20 cellular contexts compared by ENCODE assay signal in the genomic region with DNA sequence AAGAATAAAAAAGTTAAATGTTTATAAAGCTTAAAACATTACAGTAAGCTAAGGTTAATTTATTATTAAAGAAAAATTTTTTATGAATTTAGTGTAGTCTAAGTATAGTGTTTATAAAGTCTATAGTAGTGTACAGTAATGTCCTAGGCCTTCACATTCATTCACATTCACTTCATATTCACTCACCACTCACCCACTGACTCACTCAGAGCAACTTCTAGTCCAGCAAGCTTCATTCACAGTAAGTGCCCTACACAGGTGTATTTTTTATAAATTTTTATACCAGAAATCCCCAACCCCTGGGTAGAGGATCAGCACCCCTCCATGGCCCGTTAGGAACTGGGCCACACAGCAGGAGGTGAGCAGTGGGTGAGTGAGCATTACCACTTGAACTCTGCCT. TPM values are rescaled to one million over a fixed set of nuclear protein-coding genes. Genes with fewer than 3 reads are reported as not detected.
DNase-seq lines count a peak whose midpoint lies in the region; ATAC-seq, FAIRE-seq and TF ChIP-seq lines count a peak whose summit lies in the region.
"Had no signal": no experiment of that assay in that cellular context is flagged by ENCODE, and none has a peak within 500 bp of the region (broad histone marks: within the 10 kb centered on the region; RNA-seq: fewer than 3 reads in every experiment).

No MANE protein-coding gene starts in this region.

- DNase-seq in PC-3, result peak; percentile 65
- DNase-seq in bronchial epithelial cell (ENCODE audit: low read depth), result peak; percentile 67
- no peak for DNase-seq in frontal cortex (ENCODE audit: low spot score in 2 of 2)
- DNase-seq in MG63, result no peak
- no peak for DNase-seq in KG1 (lab: John Stamatoyannopoulos, UW)
- no peak for DNase-seq in iPS-NIHi7 (ENCODE audit: extremely low spot score)
- DNase-seq: C1 segment of cervical spinal cord; Calu3; CD4-positive, alpha-beta T cell; DMS 273 treated with DMSO at 0.1 percent for 48 hours; H7 had no signal

- H2AFZ ChIP-seq in PC-3 (ENCODE audit: low read length), result no peak overlapping the region
- H2AFZ ChIP-seq: GM23338 had no signal

- FAIRE-seq in bronchial epithelial cell (lab: Jason Lieb, UNC) (no peak), frontal cortex (lab: Jason Lieb, UNC) (peak; percentile 74)
- FAIRE-seq: A204.1, GM12878, GM18507 had no signal

- BruUV-seq in PC-3 (replicated peaks; lab: Mats Ljungman, UMichigan), result no TSS peak

- H3K27me3 ChIP-seq in PC-3 (ENCODE audit: low read length) (no peaks in the 10 kb centered on the region), bronchial epithelial cell (ENCODE audit: control insufficient read depth, insufficient read depth, low read length) (no peaks in the 10 kb centered on the region), MG63 (no peaks in the 10 kb centered on the region)

- POLR2A ChIA-PET in PC-3 (lab: Charles Lee; ENCODE audit: unreplicated experiment), result interaction anchor here (0.6 kb wide), 1 partner anchor 239 kb away, joined by 3 read pairs; no protein-coding TSS in a partner anchor

- no peak overlapping the region for H3K9ac ChIP-seq in PC-3 (ENCODE audit: low read length)

- no peaks in the 10 kb centered on the region for H3K9me2 ChIP-seq in PC-3 (replicated peaks; ENCODE audit: low read length)

- no peaks in the 10 kb centered on the region for H4K20me1 ChIP-seq in PC-3 (ENCODE audit: low read length)

- H3K4me2 ChIP-seq in PC-3 (ENCODE audit: low read length), result no peak overlapping the region
- H3K4me2 ChIP-seq: GM23338 had no signal

- CTCF ChIA-PET in PC-3 (lab: Charles Lee), result interaction anchor here (0.6 kb wide), 1 partner anchor 624 kb away, joined by 3 read pairs; no protein-coding TSS in a partner anchor

- TF ChIP-seq CTCF in PC-3 (conservative IDR thresholded peaks at IDR 0.05; ENCODE audit: low read depth, low read length) (no peak), bronchial epithelial cell (IDR thresholded peaks at IDR 0.05; ENCODE audit: insufficient read depth, low read length, severe bottlenecking) (no peak)

- no peaks in the 10 kb centered on the region for H3K9me3 ChIP-seq in PC-3 (ENCODE audit: low read length)
- no peaks in the 10 kb centered on the region for H3K9me3 ChIP-seq in MG63

- H3K79me2 ChIP-seq in PC-3 (ENCODE audit: low read length), result no peaks in the 10 kb centered on the region

- H3K4me1 ChIP-seq in PC-3 (ENCODE audit: insufficient read depth, low read length), result peaks cover 47% of the 10 kb centered on the region

- H3K4me3 ChIP-seq in PC-3 (ENCODE audit: low read length) (no peak overlapping the region), bronchial epithelial cell (ENCODE audit: low read depth, low read length) (no peak overlapping the region), MG63 (no peak overlapping the region)
- H3K4me3 ChIP-seq: GM12878, GM23338 had no signal

- intact Hi-C loops in PC-3 (cut with micrococcal nuclease), result no loop called here

- no peak overlapping the region; the same call in 1 of the 2 replicates for H3K27ac ChIP-seq in PC-3 (ENCODE audit: low read length)

- ATAC-seq in PC-3 (no peak; the same call in 1 of the 2 replicates), GM18520 (IDR thresholded peaks at IDR 0.05; ENCODE audit: unreplicated experiment) (no peak)
- ATAC-seq: GM12878, GM23338 had no signal

- no peaks in the 10 kb centered on the region for H3K36me3 ChIP-seq in PC-3 (ENCODE audit: low read depth, low read length)
- no peaks in the 10 kb centered on the region for H3K36me3 ChIP-seq in bronchial epithelial cell (ENCODE audit: control insufficient read depth, insufficient read depth, low read length)
- no peaks in the 10 kb centered on the region for H3K36me3 ChIP-seq in MG63

- H3F3A ChIP-seq in PC-3 (ENCODE audit: low read length, unreplicated experiment), result no peaks in the 10 kb centered on the region

RNA-seq across cellular contexts. Expression of gene ADGRF1, which starts 24.3 kb away (rescaled TPM):
- total RNA-seq in PC-3 (2014; rRNA removed) (82.6 and 104 TPM in 2 replicates), bronchial epithelial cell (5.5 and 10.1 TPM in 2 replicates), frontal cortex (not detected)
- not detected in 2 replicates for total RNA-seq in MG63 (2014; rRNA removed; shearing (Covaris generic); ENCODE audit: low replicate concordance)
- total RNA-seq: B cell; CD4-positive, alpha-beta T cell; Daoy; G401; GM23338; H7; HT1080 had no signal

Comparison
In these comparisons a context has a peak if more than half of its experiments do, and no peak if none do; other contexts are left out.
1. DNase-seq: peak in PC-3 (single experiment) and bronchial epithelial cell (single experiment); none in frontal cortex (0 of 2), MG63 (single experiment), KG1 (single experiment) and iPS-NIHi7 (single experiment).